Comparison of ENCODE assay signal across 1 cellular context in genomic region chr18:13612111-13612997, GRCh38.
TF ChIP-seq lines count a peak whose summit lies in the region.

No MANE protein-coding gene starts in this region.

TF ChIP-seq in GM12878, 131 proteins besides CTCF, POLR2A, EP300 and RAD21 (continued from another document and continues in another):
- TF ChIP-seq, protein P1, sequence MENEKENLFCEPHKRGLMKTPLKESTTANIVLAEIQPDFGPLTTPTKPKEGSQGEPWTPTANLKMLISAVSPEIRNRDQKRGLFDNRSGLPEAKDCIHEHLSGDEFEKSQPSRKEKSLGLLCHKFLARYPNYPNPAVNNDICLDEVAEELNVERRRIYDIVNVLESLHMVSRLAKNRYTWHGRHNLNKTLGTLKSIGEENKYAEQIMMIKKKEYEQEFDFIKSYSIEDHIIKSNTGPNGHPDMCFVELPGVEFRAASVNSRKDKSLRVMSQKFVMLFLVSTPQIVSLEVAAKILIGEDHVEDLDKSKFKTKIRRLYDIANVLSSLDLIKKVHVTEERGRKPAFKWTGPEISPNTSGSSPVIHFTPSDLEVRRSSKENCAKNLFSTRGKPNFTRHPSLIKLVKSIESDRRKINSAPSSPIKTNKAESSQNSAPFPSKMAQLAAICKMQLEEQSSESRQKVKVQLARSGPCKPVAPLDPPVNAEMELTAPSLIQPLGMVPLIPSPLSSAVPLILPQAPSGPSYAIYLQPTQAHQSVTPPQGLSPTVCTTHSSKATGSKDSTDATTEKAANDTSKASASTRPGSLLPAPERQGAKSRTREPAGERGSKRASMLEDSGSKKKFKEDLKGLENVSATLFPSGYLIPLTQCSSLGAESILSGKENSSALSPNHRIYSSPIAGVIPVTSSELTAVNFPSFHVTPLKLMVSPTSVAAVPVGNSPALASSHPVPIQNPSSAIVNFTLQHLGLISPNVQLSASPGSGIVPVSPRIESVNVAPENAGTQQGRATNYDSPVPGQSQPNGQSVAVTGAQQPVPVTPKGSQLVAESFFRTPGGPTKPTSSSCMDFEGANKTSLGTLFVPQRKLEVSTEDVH (IDR thresholded peaks at IDR 0.05; ENCODE audit: low read depth, partially characterized antibody) = peak; percentile 23
- TF ChIP-seq RUNX3 (IDR thresholded peaks at IDR 0.05; ENCODE audit: low read length) (no peak), FOXM1 (IDR thresholded peaks at IDR 0.05; ENCODE audit: low read depth, low read length) (no peak), CEBPZ (IDR thresholded peaks at IDR 0.05; ENCODE audit: low read depth, low read length) (no peak), FOS (IDR thresholded peaks at IDR 0.05; ENCODE audit: borderline replicate concordance, extremely low read depth, insufficient read length) (no peak), TAF1 (IDR thresholded peaks at IDR 0.05; ENCODE audit: borderline replicate concordance, low read depth, low read length) (peak; percentile 72), RFX5 (IDR thresholded peaks at IDR 0.05; ENCODE audit: low read depth, low read length) (0 out of 2 replicates have a peak, but pooled peaks have one; percentile 33), ETV6 (conservative IDR thresholded peaks at IDR 0.05 in 1 of 2, IDR thresholded peaks at IDR 0.05 in 1 of 2; ENCODE audit: borderline replicate concordance in 1 of 2, low read depth in 1 of 2) (peak in 1 of 2 experiments; percentile 71; a peak in 2 of 4 replicates), NR2C2 (IDR thresholded peaks at IDR 0.05; ENCODE audit: borderline replicate concordance, control insufficient read depth, insufficient read length, low read depth) (no peak), FOXK2 (IDR thresholded peaks at IDR 0.05) (no peak), MXI1 (IDR thresholded peaks at IDR 0.05; ENCODE audit: low read depth, low read length) (peak; percentile 73), PAX8 (IDR thresholded peaks at IDR 0.05) (no peak), JUNB (IDR thresholded peaks at IDR 0.05) (peak; percentile 41), HDAC2 (IDR thresholded peaks at IDR 0.05) (no peak), POU2F2 (IDR thresholded peaks at IDR 0.05; ENCODE audit: borderline replicate concordance, low read depth, low read length) (peak; percentile 92), KAT2A (conservative IDR thresholded peaks at IDR 0.05; ENCODE audit: control insufficient read depth, low read depth, low read length) (no peak), ZNF24 (IDR thresholded peaks at IDR 0.05) (no peak), PML (IDR thresholded peaks at IDR 0.05; ENCODE audit: low read length) (no peak), ATF3 (IDR thresholded peaks at IDR 0.05; ENCODE audit: borderline replicate concordance, extremely low read depth, low read depth, low read length) (no peak), RAD51 (IDR thresholded peaks at IDR 0.05) (no peak), NR2C1 (IDR thresholded peaks at IDR 0.05) (no peak), SREBF1 (IDR thresholded peaks at IDR 0.05; ENCODE audit: low read length) (peak; percentile 48; the same call in 1 of the 2 replicates), CBFB (IDR thresholded peaks at IDR 0.05; ENCODE audit: low read depth) (peak; percentile 99), DPF2 (IDR thresholded peaks at IDR 0.05) (peak; percentile 75), ZSCAN29 (IDR thresholded peaks at IDR 0.05) (no peak), IRF4 (IDR thresholded peaks at IDR 0.05; ENCODE audit: low read depth, low read length) (peak; percentile 69), E4F1 (IDR thresholded peaks at IDR 0.05; ENCODE audit: borderline replicate concordance, partially characterized antibody) (peak; percentile 22), NRF1 (conservative IDR thresholded peaks at IDR 0.05; ENCODE audit: low read depth, low read length) (no peak), RELA (IDR thresholded peaks at IDR 0.05; ENCODE audit: borderline replicate concordance, partially characterized antibody) (peak; percentile 15)
- TF ChIP-seq, protein P2, sequence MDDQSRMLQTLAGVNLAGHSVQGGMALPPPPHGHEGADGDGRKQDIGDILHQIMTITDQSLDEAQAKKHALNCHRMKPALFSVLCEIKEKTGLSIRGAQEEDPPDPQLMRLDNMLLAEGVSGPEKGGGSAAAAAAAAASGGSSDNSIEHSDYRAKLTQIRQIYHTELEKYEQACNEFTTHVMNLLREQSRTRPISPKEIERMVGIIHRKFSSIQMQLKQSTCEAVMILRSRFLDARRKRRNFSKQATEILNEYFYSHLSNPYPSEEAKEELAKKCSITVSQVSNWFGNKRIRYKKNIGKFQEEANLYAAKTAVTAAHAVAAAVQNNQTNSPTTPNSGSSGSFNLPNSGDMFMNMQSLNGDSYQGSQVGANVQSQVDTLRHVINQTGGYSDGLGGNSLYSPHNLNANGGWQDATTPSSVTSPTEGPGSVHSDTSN (IDR thresholded peaks at IDR 0.05; ENCODE audit: insufficient replicate concordance, low read depth, low read length) = peak; percentile 6
- TF ChIP-seq, protein P3, sequence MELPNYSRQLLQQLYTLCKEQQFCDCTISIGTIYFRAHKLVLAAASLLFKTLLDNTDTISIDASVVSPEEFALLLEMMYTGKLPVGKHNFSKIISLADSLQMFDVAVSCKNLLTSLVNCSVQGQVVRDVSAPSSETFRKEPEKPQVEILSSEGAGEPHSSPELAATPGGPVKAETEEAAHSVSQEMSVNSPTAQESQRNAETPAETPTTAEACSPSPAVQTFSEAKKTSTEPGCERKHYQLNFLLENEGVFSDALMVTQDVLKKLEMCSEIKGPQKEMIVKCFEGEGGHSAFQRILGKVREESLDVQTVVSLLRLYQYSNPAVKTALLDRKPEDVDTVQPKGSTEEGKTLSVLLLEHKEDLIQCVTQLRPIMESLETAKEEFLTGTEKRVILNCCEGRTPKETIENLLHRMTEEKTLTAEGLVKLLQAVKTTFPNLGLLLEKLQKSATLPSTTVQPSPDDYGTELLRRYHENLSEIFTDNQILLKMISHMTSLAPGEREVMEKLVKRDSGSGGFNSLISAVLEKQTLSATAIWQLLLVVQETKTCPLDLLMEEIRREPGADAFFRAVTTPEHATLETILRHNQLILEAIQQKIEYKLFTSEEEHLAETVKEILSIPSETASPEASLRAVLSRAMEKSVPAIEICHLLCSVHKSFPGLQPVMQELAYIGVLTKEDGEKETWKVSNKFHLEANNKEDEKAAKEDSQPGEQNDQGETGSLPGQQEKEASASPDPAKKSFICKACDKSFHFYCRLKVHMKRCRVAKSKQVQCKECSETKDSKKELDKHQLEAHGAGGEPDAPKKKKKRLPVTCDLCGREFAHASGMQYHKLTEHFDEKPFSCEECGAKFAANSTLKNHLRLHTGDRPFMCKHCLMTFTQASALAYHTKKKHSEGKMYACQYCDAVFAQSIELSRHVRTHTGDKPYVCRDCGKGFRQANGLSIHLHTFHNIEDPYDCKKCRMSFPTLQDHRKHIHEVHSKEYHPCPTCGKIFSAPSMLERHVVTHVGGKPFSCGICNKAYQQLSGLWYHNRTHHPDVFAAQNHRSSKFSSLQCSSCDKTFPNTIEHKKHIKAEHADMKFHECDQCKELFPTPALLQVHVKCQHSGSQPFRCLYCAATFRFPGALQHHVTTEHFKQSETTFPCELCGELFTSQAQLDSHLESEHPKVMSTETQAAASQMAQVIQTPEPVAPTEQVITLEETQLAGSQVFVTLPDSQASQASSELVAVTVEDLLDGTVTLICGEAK (IDR thresholded peaks at IDR 0.05; ENCODE audit: borderline replicate concordance) = no peak; the same call in 1 of the 2 replicates
- TF ChIP-seq, protein P4, sequence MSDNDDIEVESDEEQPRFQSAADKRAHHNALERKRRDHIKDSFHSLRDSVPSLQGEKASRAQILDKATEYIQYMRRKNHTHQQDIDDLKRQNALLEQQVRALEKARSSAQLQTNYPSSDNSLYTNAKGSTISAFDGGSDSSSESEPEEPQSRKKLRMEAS (IDR thresholded peaks at IDR 0.05; ENCODE audit: low read depth, low read length) = 0 out of 2 replicates have a peak, but pooled peaks have one; percentile 68
- TF ChIP-seq, protein P5, sequence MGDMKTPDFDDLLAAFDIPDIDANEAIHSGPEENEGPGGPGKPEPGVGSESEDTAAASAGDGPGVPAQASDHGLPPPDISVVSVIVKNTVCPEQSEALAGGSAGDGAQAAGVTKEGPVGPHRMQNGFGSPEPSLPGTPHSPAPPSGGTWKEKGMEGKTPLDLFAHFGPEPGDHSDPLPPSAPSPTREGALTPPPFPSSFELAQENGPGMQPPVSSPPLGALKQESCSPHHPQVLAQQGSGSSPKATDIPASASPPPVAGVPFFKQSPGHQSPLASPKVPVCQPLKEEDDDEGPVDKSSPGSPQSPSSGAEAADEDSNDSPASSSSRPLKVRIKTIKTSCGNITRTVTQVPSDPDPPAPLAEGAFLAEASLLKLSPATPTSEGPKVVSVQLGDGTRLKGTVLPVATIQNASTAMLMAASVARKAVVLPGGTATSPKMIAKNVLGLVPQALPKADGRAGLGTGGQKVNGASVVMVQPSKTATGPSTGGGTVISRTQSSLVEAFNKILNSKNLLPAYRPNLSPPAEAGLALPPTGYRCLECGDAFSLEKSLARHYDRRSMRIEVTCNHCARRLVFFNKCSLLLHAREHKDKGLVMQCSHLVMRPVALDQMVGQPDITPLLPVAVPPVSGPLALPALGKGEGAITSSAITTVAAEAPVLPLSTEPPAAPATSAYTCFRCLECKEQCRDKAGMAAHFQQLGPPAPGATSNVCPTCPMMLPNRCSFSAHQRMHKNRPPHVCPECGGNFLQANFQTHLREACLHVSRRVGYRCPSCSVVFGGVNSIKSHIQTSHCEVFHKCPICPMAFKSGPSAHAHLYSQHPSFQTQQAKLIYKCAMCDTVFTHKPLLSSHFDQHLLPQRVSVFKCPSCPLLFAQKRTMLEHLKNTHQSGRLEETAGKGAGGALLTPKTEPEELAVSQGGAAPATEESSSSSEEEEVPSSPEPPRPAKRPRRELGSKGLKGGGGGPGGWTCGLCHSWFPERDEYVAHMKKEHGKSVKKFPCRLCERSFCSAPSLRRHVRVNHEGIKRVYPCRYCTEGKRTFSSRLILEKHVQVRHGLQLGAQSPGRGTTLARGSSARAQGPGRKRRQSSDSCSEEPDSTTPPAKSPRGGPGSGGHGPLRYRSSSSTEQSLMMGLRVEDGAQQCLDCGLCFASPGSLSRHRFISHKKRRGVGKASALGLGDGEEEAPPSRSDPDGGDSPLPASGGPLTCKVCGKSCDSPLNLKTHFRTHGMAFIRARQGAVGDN (IDR thresholded peaks at IDR 0.05) = peak; percentile 56; the same call in 1 of the 2 replicates
- TF ChIP-seq, protein P6, sequence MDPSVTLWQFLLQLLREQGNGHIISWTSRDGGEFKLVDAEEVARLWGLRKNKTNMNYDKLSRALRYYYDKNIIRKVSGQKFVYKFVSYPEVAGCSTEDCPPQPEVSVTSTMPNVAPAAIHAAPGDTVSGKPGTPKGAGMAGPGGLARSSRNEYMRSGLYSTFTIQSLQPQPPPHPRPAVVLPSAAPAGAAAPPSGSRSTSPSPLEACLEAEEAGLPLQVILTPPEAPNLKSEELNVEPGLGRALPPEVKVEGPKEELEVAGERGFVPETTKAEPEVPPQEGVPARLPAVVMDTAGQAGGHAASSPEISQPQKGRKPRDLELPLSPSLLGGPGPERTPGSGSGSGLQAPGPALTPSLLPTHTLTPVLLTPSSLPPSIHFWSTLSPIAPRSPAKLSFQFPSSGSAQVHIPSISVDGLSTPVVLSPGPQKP (IDR thresholded peaks at IDR 0.05; ENCODE audit: low read depth, low read length) = peak; percentile 51; the same call in 1 of the 2 replicates
- TF ChIP-seq, protein P7, sequence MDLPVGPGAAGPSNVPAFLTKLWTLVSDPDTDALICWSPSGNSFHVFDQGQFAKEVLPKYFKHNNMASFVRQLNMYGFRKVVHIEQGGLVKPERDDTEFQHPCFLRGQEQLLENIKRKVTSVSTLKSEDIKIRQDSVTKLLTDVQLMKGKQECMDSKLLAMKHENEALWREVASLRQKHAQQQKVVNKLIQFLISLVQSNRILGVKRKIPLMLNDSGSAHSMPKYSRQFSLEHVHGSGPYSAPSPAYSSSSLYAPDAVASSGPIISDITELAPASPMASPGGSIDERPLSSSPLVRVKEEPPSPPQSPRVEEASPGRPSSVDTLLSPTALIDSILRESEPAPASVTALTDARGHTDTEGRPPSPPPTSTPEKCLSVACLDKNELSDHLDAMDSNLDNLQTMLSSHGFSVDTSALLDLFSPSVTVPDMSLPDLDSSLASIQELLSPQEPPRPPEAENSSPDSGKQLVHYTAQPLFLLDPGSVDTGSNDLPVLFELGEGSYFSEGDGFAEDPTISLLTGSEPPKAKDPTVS (IDR thresholded peaks at IDR 0.05; ENCODE audit: low read depth, low read length) = no peak
